Comparison of ENCODE assay signal across 15 cellular contexts in the genomic region with DNA sequence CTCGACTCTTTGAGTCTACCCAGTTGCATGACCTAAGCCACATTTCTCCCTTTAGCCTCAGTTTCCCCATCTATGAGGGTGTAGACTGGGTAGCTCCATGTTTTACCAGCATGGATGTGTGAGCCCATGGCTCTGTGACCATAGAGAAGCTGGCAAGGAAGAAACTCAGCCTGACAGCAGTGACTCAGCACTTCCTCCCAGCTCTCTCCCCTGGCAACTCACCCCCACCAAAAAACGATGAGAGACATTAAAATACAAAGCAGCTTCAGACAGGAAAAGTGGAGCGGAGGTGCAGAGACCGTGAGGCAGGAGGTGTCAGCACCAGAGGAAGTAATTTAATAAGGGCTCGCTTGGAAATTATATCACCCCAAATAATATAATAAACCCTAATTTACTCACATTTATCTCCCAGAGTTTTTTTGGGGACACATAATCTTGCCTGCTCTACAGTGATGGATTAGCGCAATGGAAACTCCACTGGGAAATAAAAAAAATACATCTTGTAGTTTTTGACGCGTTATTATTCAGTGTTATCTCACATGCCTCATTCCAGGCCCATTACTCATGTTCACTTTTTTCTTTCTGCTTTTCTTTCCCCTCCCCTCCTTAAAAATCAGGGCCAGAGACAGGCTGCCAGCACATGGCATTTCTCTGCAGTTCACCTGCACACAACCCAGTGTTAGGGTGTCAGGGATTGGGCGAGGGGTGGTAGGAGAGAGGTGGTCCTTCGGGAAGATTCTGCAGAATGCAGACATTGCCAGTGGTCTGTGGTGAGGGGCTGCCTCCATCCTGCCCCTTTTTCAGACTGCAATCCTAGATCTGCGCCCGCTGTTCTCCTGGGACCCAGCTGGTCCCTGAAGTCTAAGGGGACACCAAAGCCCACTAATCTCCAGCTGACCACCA.
DNase-seq lines count a peak whose midpoint lies in the region; ATAC-seq and TF ChIP-seq lines count a peak whose summit lies in the region.
"Had no signal": no experiment of that assay in that cellular context is flagged by ENCODE, and none has a peak within 500 bp of the region (broad histone marks: within the 10 kb centered on the region; RNA-seq: fewer than 3 reads in every experiment).

No MANE protein-coding gene starts in this region.

- H3K4me3 ChIP-seq in MG63 (no peak overlapping the region), cardiac fibroblast (replicated peaks in 1 of 2; ENCODE audit: low read depth in 2 of 2, low read length in 2 of 2) (no peak overlapping the region)
- H3K4me3 ChIP-seq: breast epithelium, esophagus squamous epithelium had no signal

- H3K27ac Mint-ChIP-seq in mesothelial cell of epicardium = no peak overlapping the region
- H3K27ac Mint-ChIP-seq: activated T-cell treated with anti-CD3 and anti-CD28 coated beads, Interleukin-2, amount 50 U/mL, for 72 hours had no signal

- no peak for ATAC-seq in esophagus mucosa
- ATAC-seq: activated T-cell treated with anti-CD3 and anti-CD28 coated beads, Interleukin-2, amount 50 U/mL, for 72 hours; HCT116 had no signal

- no peaks in the 10 kb centered on the region for H3K36me3 ChIP-seq in MG63
- H3K36me3 ChIP-seq: breast epithelium, esophagus squamous epithelium, neutrophil had no signal

- TF ChIP-seq CTCF in cardiac fibroblast (IDR thresholded peaks at IDR 0.05; ENCODE audit: low read depth, low read length) (no peak), mesothelial cell of epicardium (IDR thresholded peaks at IDR 0.05; ENCODE audit: unreplicated experiment) (no peak)

- H3K27me3 Mint-ChIP-seq in mesothelial cell of epicardium (ENCODE audit: low read depth) = peaks cover 49% of the 10 kb centered on the region

- no peaks in the 10 kb centered on the region for H3K27me3 ChIP-seq in MG63
- H3K27me3 ChIP-seq: neutrophil had no signal

- no peaks in the 10 kb centered on the region for H3K36me3 Mint-ChIP-seq in mesothelial cell of epicardium

- peaks cover 6% of the 10 kb centered on the region for H3K4me1 Mint-ChIP-seq in mesothelial cell of epicardium

- DNase-seq in GF-D8 (lab: John Stamatoyannopoulos, UW) (peak; percentile 32), MG63 (peak; percentile 45), cardiac fibroblast (ENCODE audit: low read depth in 2 of 2) (peak; percentile 50 to 80), nucleus accumbens (lab: John Stamatoyannopoulos, UW) (peak in 29 of 56 donors; percentile 4 to 73 (median 23)), mesothelial cell of epicardium (ENCODE audit: low spot score in 2 of 2, unreplicated experiment in 2 of 2) (no peak), NCI-H187 (lab: John Stamatoyannopoulos, UW) (no peak)
- DNase-seq: activated T-cell treated with anti-CD3 and anti-CD28 coated beads, Interleukin-2, amount 50 U/mL, for 72 hours; esophagus squamous epithelium; NCI-H524 treated with DMSO at 0.1 percent for 48 hours; stimulated activated CD4-positive, alpha-beta T cell treated with anti-CD3 and anti-CD28 coated beads, Interleukin-2, amount 100 ng/mL, for 48 hours; stimulated activated naive CD4-positive, alpha-beta T cell had no signal

- no peaks in the 10 kb centered on the region for H3K9me3 Mint-ChIP-seq in mesothelial cell of epicardium

- H3K4me3 Mint-ChIP-seq in mesothelial cell of epicardium = no peak overlapping the region
- H3K4me3 Mint-ChIP-seq: activated T-cell treated with anti-CD3 and anti-CD28 coated beads, Interleukin-2, amount 50 U/mL, for 72 hours had no signal

- H3K9me3 ChIP-seq in MG63 = no peaks in the 10 kb centered on the region
- H3K9me3 ChIP-seq: breast epithelium, esophagus squamous epithelium, neutrophil had no signal

Comparison
In these comparisons a context has a peak if more than half of its experiments do, and no peak if none do; other contexts are left out.
1. DNase-seq: peak in GF-D8 (single experiment), MG63 (single experiment), cardiac fibroblast (2 of 2) and nucleus accumbens (29 of 56); none in mesothelial cell of epicardium (0 of 2) and NCI-H187 (0 of 2).